ENCODE assay signal across 8 cellular contexts in the genomic region with DNA sequence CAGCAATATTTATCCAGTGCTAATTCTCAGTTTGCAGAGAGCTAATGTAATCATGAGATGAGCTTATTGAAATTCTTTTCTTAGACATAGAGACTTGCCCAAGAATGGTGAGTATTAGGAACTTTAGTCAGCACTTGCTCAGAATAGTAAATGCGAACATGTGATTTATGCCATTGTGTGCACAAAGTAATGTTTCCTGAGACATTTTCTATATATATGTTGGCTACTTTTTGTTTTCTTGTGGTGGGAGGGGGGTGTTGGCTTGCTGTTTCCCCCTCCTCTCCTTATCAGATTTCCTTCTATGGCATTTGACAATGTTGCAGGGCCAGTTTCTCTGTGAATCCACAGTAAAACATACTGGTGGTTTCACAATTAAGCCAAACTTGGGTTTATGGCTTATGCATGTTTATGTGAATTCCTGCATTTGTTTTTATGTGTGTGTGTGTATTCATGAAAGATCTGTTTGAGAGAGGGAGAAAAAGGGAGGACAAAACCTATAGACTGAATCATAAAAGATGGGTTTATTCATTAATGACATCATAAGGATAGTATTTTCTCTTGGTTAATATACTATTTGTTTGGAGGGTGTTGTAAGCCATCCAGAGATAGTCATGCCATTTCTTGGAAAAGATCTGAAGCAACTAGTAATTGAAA. TPM values are rescaled to one million over a fixed set of nuclear protein-coding genes. Genes with fewer than 3 reads are reported as not detected.
A peak's percentile ranks its signal among the peaks of the same experiment; 100 is the strongest.
DNase-seq lines count a peak whose midpoint lies in the region; ATAC-seq and TF ChIP-seq lines count a peak whose summit lies in the region.

No MANE protein-coding gene starts in this region.

- H3F3A ChIP-seq in SK-N-SH (replicated peaks; ENCODE audit: insufficient read depth), result peaks cover 41% of the 10 kb centered on the region

- POLR2A ChIA-PET in SK-N-SH (lab: Yijun Ruan, JAX), result no interaction called here

- no peaks in the 10 kb centered on the region for H4K20me1 ChIP-seq in SK-N-SH (ENCODE audit: insufficient read depth)

- H3K27ac Mint-ChIP-seq in stimulated activated effector memory CD8-positive, alpha-beta T cell treated with anti-CD3 and anti-CD28 coated beads, Interleukin-12 subunit alpha, Interleukin-12 subunit beta, amount 100 ng/mL, for 72 hours, result peak overlapping the region; percentile 86
- H3K27ac Mint-ChIP-seq in endodermal cell, result no peak overlapping the region

- TF ChIP-seq CTCF in SK-N-SH (IDR thresholded peaks at IDR 0.05), result no peak
- no peak for TF ChIP-seq CTCF in fibroblast of pulmonary artery (IDR thresholded peaks at IDR 0.05; ENCODE audit: low read length, missing control alignments)
- no peak for TF ChIP-seq CTCF in endodermal cell (conservative IDR thresholded peaks at IDR 0.05)

- H3K36me3 ChIP-seq in SK-N-SH (replicated peaks in 1 of 2; ENCODE audit: control insufficient read depth in 1 of 2, insufficient read depth in 2 of 2, low read length in 1 of 2) (peaks cover 16 to 21% of the 10 kb centered on the region in 2 experiments), endodermal cell (ENCODE audit: control insufficient read depth, insufficient read depth, low read length) (no peaks in the 10 kb centered on the region)

- H3K36me3 Mint-ChIP-seq in stimulated activated effector memory CD8-positive, alpha-beta T cell treated with anti-CD3 and anti-CD28 coated beads, Interleukin-12 subunit alpha, Interleukin-12 subunit beta, amount 100 ng/mL, for 72 hours, result peaks cover 44% of the 10 kb centered on the region
- no peaks in the 10 kb centered on the region for H3K36me3 Mint-ChIP-seq in endodermal cell (ENCODE audit: low read depth)

- peak overlapping the region; percentile 69 for H3K4me2 ChIP-seq in SK-N-SH

- peak overlapping the region; percentile 64 for H3K4me3 Mint-ChIP-seq in stimulated activated effector memory CD8-positive, alpha-beta T cell treated with anti-CD3 and anti-CD28 coated beads, Interleukin-12 subunit alpha, Interleukin-12 subunit beta, amount 100 ng/mL, for 72 hours
- H3K4me3 Mint-ChIP-seq in endodermal cell, result no peak overlapping the region

- no peaks in the 10 kb centered on the region for H3K27me3 Mint-ChIP-seq in endodermal cell (ENCODE audit: insufficient read depth)

- H3K27ac ChIP-seq in SK-N-SH (ENCODE audit: low read depth in 2 of 2, low read length in 1 of 2) (peak overlapping the region; percentile 36 to 97; a peak in 3 of 4 replicates), endodermal cell (ENCODE audit: low read depth, low read length) (no peak overlapping the region)

- H3K27me3 ChIP-seq in SK-N-SH (ENCODE audit: insufficient read depth) (no peaks in the 10 kb centered on the region), endodermal cell (ENCODE audit: control insufficient read depth, insufficient read depth, low read length, poor library complexity, severe bottlenecking) (no peaks in the 10 kb centered on the region)

- H3K9me3 ChIP-seq in SK-N-SH, result no peaks in the 10 kb centered on the region
- peaks cover 10% of the 10 kb centered on the region for H3K9me3 ChIP-seq in endodermal cell (ENCODE audit: control insufficient read depth, low read length)

- DNase-seq in SK-N-SH, result no peak
- DNase-seq in fibroblast of pulmonary artery (ENCODE audit: low read depth), result peak; percentile 71
- DNase-seq in stimulated activated effector memory CD8-positive, alpha-beta T cell treated with anti-CD3 and anti-CD28 coated beads, Interleukin-12 subunit alpha, Interleukin-12 subunit beta, amount 100 ng/mL, for 72 hours (ENCODE audit: low spot score in 2 of 2), result peak in 1 of 2 donors; percentile 60
- DNase-seq in NCI-H2196 treated with DMSO at 0.1 percent for 48 hours (lab: John Stamatoyannopoulos, UW; ENCODE audit: unreplicated experiment), result no peak
- no peak for DNase-seq in stimulated activated CD4-positive, alpha-beta T cell treated with anti-CD3 and anti-CD28 coated beads, Interleukin-12 subunit alpha, Interleukin-12 subunit beta, amount 100 ng/mL, for 4 hours
- DNase-seq in endodermal cell, result no peak

- no peaks in the 10 kb centered on the region for H3K9me3 Mint-ChIP-seq in stimulated activated effector memory CD8-positive, alpha-beta T cell treated with anti-CD3 and anti-CD28 coated beads, Interleukin-12 subunit alpha, Interleukin-12 subunit beta, amount 100 ng/mL, for 72 hours
- peaks cover 7% of the 10 kb centered on the region for H3K9me3 Mint-ChIP-seq in endodermal cell

- ATAC-seq in GM18517 (IDR thresholded peaks at IDR 0.05; ENCODE audit: unreplicated experiment) (peak; percentile 51), HG02938 (IDR thresholded peaks at IDR 0.05; ENCODE audit: unreplicated experiment) (no peak)
- ATAC-seq in stimulated activated effector memory CD8-positive, alpha-beta T cell treated with anti-CD3 and anti-CD28 coated beads, Interleukin-12 subunit alpha, Interleukin-12 subunit beta, amount 100 ng/mL, for 72 hours, result peak; percentile 80

- CTCF ChIA-PET in SK-N-SH (lab: Yijun Ruan, JAX), result interaction anchor here (1.0 to 1.3 kb wide), 2 partner anchors 101 to 307 kb away, joined by 3 to 4 read pairs; no protein-coding TSS in a partner anchor

- peak overlapping the region in 1 of 2 experiments; percentile 19; a peak in 1 of 4 replicates for H3K4me3 ChIP-seq in SK-N-SH (ENCODE audit: low read depth in 2 of 2, low read length in 1 of 2)
- no peak overlapping the region for H3K4me3 ChIP-seq in fibroblast of pulmonary artery (replicated peaks; ENCODE audit: low read depth, low read length)
- no peak overlapping the region for H3K4me3 ChIP-seq in endodermal cell (ENCODE audit: low read length)

- no peak overlapping the region for H2AFZ ChIP-seq in SK-N-SH (ENCODE audit: low read depth)

- H3K9me2 ChIP-seq in SK-N-SH, result no peaks in the 10 kb centered on the region

- TF ChIP-seq EP300 in SK-N-SH (IDR thresholded peaks at IDR 0.05; ENCODE audit: borderline replicate concordance in 1 of 2, low read depth in 1 of 2, low read length in 1 of 2), result no peak

- WGBS in SK-N-SH (ENCODE audit: low lambda C conversion rate), result 38% methylated on average over 1 of the region's 1 CpG
- WGBS in endodermal cell (ENCODE audit: insufficient coverage in 1 of 2, insufficient read length in 1 of 2), 2 experiments, result 84% methylated on average over 1 of the region's 1 CpG; no CpG with 5 or more reads in 1 of the 2 experiments

- H3K4me1 Mint-ChIP-seq in stimulated activated effector memory CD8-positive, alpha-beta T cell treated with anti-CD3 and anti-CD28 coated beads, Interleukin-12 subunit alpha, Interleukin-12 subunit beta, amount 100 ng/mL, for 72 hours, result peaks cover 73% of the 10 kb centered on the region
- H3K4me1 Mint-ChIP-seq in endodermal cell, result peaks cover 19% of the 10 kb centered on the region

- H3K79me2 ChIP-seq in SK-N-SH (ENCODE audit: insufficient read depth), result peaks cover 56% of the 10 kb centered on the region

- TF ChIP-seq RAD21 in SK-N-SH (IDR thresholded peaks at IDR 0.05; ENCODE audit: low read length), result no peak

- H3K4me1 ChIP-seq in SK-N-SH (ENCODE audit: control insufficient read depth in 1 of 2, insufficient read depth in 2 of 2, low read depth in 1 of 2, low read length in 1 of 2) (peaks cover 3 to 48% of the 10 kb centered on the region in 2 experiments), endodermal cell (ENCODE audit: control insufficient read depth, insufficient read depth, low read length) (no peaks in the 10 kb centered on the region)

- H3K9ac ChIP-seq in SK-N-SH (peak overlapping the region; percentile 65; the same call in 1 of the 2 replicates), endodermal cell (ENCODE audit: extremely low read depth, low read length, poor library complexity, severe bottlenecking) (no peak overlapping the region)

TF ChIP-seq in SK-N-SH, 30 proteins besides CTCF, POLR2A, EP300 and RAD21:
- peak; percentile 3; the same call in 1 of the 2 replicates for TF ChIP-seq TCF12 (IDR thresholded peaks at IDR 0.05)
- no peak for TF ChIP-seq MAX (IDR thresholded peaks at IDR 0.05; ENCODE audit: low read depth)

RNA-seq across cellular contexts. Expression of gene ARID5B, which starts 36.3 kb away (rescaled TPM):
- polyA plus RNA-seq in SK-N-SH (2012; rRNA removed), result 10.9 and 18.4 TPM in 2 replicates
- polyA plus RNA-seq in SK-N-SH (2012; cell fraction: cytosol; rRNA removed), result 12.7 and 13.2 TPM in 2 replicates
- 12.0 and 22.4 TPM in 2 replicates for polyA plus RNA-seq in SK-N-SH (2012; cell fraction: nucleus; rRNA removed)
- total RNA-seq in endodermal cell, result 1 to 10 TPM; 1.2 to 1.8 TPM
- polyA plus RNA-seq in endodermal cell (2013, experiment 1 of 2), result 5.5 TPM
- 5.5 TPM for polyA plus RNA-seq in endodermal cell (2013, experiment 2 of 2)
